Comparison of ENCODE assay signal across 10 cellular contexts in the genomic region with DNA sequence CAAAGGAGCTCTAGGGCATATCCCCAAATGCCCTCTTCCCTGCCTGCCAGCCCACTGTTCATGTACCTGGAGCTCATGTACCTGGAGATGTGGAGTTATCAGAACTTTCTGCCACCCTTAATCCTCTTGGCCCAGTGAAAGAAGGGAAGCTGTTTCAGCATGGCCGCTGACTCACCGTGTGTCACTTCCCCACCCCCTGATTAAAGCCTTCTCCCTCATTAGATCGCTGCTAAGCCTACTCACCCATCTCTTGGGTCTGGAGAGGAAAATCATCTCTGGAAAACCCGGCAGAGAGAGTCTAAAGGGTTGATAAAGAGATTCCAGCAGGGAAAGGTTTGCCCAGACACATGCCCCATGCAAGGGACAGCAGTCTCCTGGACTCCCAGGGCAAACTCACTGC. TPM values are rescaled to one million over a fixed set of nuclear protein-coding genes. Genes with fewer than 3 reads are reported as not detected.
DNase-seq lines count a peak whose midpoint lies in the region; TF ChIP-seq lines count a peak whose summit lies in the region.
"Had no signal": no experiment of that assay in that cellular context is flagged by ENCODE, and none has a peak within 500 bp of the region (broad histone marks: within the 10 kb centered on the region; RNA-seq: fewer than 3 reads in every experiment).

No MANE protein-coding gene starts in this region.

- peaks cover 45% of the 10 kb centered on the region for H3K4me1 Mint-ChIP-seq in T-helper 2 cell treated with Interferon-gamma antibody and Interleukin-4, amounts not matched to agents 5 μg/mL and 100 μg/mL, for 36 hours (ENCODE audit: low read depth)
- H3K4me1 Mint-ChIP-seq in endodermal cell = peaks cover 58% of the 10 kb centered on the region

- no peaks in the 10 kb centered on the region for H3K9me3 ChIP-seq in endodermal cell (ENCODE audit: control insufficient read depth, low read length)

- peaks cover 27% of the 10 kb centered on the region for H3K27me3 Mint-ChIP-seq in T-helper 2 cell treated with Interferon-gamma antibody and Interleukin-4, amounts not matched to agents 5 μg/mL and 100 μg/mL, for 36 hours (ENCODE audit: low read depth)
- H3K27me3 Mint-ChIP-seq in endodermal cell (ENCODE audit: insufficient read depth) = peaks cover 36% of the 10 kb centered on the region

- no peak overlapping the region for H3K27ac ChIP-seq in endodermal cell (ENCODE audit: low read depth, low read length)
- H3K27ac ChIP-seq in skin epidermis = peak overlapping the region in 16 of 21 experiments; percentile 1 to 90 (median 70)
- no peak overlapping the region for H3K27ac ChIP-seq in caudate nucleus (ENCODE audit: low read depth, low read length)

- H3K4me3 Mint-ChIP-seq in T-helper 2 cell treated with Interferon-gamma antibody and Interleukin-4, amounts not matched to agents 5 μg/mL and 100 μg/mL, for 36 hours = no peak overlapping the region
- peak overlapping the region; percentile 26 for H3K4me3 Mint-ChIP-seq in endodermal cell

- H3K9ac ChIP-seq in endodermal cell (ENCODE audit: extremely low read depth, low read length, poor library complexity, severe bottlenecking) = no peak overlapping the region

- H3K27ac Mint-ChIP-seq in T-helper 2 cell treated with Interferon-gamma antibody and Interleukin-4, amounts not matched to agents 5 μg/mL and 100 μg/mL, for 36 hours = no peak overlapping the region
- H3K27ac Mint-ChIP-seq in endodermal cell = peak overlapping the region; percentile 37

- H3K36me3 Mint-ChIP-seq in T-helper 2 cell treated with Interferon-gamma antibody and Interleukin-4, amounts not matched to agents 5 μg/mL and 100 μg/mL, for 36 hours (ENCODE audit: low read depth) = no peaks in the 10 kb centered on the region
- H3K36me3 Mint-ChIP-seq in endodermal cell (ENCODE audit: low read depth) = no peaks in the 10 kb centered on the region
- H3K36me3 Mint-ChIP-seq: brain had no signal

- no peaks in the 10 kb centered on the region for H3K9me3 Mint-ChIP-seq in T-helper 2 cell treated with Interferon-gamma antibody and Interleukin-4, amounts not matched to agents 5 μg/mL and 100 μg/mL, for 36 hours
- H3K9me3 Mint-ChIP-seq in endodermal cell = no peaks in the 10 kb centered on the region

- no peaks in the 10 kb centered on the region for H3K36me3 ChIP-seq in endodermal cell (ENCODE audit: control insufficient read depth, insufficient read depth, low read length)

- peak; percentile 24 for DNase-seq in T-helper 2 cell treated with Interferon-gamma antibody and Interleukin-4, amounts not matched to agents 5 μg/mL and 100 μg/mL, for 36 hours (ENCODE audit: low spot score)
- DNase-seq in T-helper 2 cell (no peak), NOMO-1 (lab: John Stamatoyannopoulos, UW; ENCODE audit: unreplicated experiment in 2 of 2) (peak; percentile 64 to 68), endodermal cell (peak; percentile 55), NCI-H2171 treated with DMSO at 0.1 percent for 48 hours (lab: John Stamatoyannopoulos, UW) (no peak), NCI-H2196 (lab: John Stamatoyannopoulos, UW; ENCODE audit: unreplicated experiment) (no peak), caudate nucleus (lab: John Stamatoyannopoulos, UW) (no peak)
- DNase-seq: NCI-H510A treated with DMSO at 0.1 percent for 48 hours had no signal

- H3K4me1 ChIP-seq in endodermal cell (ENCODE audit: control insufficient read depth, insufficient read depth, low read length) = peaks cover 35% of the 10 kb centered on the region

- no peak for TF ChIP-seq CTCF in endodermal cell (conservative IDR thresholded peaks at IDR 0.05)

- H3K4me3 ChIP-seq in endodermal cell (ENCODE audit: low read length) (peak overlapping the region; percentile 32), skin epidermis (no peak overlapping the region)

- 58 to 80% methylated on average over 1 to 4 of the region's 4 CpGs for WGBS in endodermal cell (ENCODE audit: insufficient coverage in 1 of 2, insufficient read length in 1 of 2), 2 experiments

- peaks cover 8% of the 10 kb centered on the region for H3K27me3 ChIP-seq in endodermal cell (ENCODE audit: control insufficient read depth, insufficient read depth, low read length, poor library complexity, severe bottlenecking)

RNA-seq across cellular contexts. Expression of gene LTBP2, which starts 4.5 kb away (rescaled TPM):
- total RNA-seq in endodermal cell = 1 to 10 TPM; 1.7 to 2.9 TPM
- 2.4 TPM for polyA plus RNA-seq in endodermal cell (2013, experiment 1 of 2)
- polyA plus RNA-seq in endodermal cell (2013, experiment 2 of 2) = 2.8 TPM

Comparison
In these comparisons a context has a peak if more than half of its experiments do, and no peak if none do; other contexts are left out.
1. DNase-seq: peak in T-helper 2 cell treated with Interferon-gamma antibody and Interleukin-4, amounts not matched to agents 5 μg/mL and 100 μg/mL, for 36 hours (single experiment), NOMO-1 (2 of 2) and endodermal cell (single experiment); none in T-helper 2 cell (0 of 5), NCI-H2171 treated with DMSO at 0.1 percent for 48 hours (single experiment), NCI-H2196 (single experiment) and caudate nucleus (0 of 61).
2. H3K27ac ChIP-seq: peak in skin epidermis (16 of 21); none in endodermal cell (single experiment) and caudate nucleus (single experiment).